16 cellular contexts compared by ENCODE assay signal in genomic region chr5:25107878-25108277, GRCh38.
"Had no signal": no experiment of that assay in that cellular context is flagged by ENCODE, and none has a peak within 500 bp of the region (broad histone marks: within the 10 kb centered on the region; RNA-seq: fewer than 3 reads in every experiment).

No MANE protein-coding gene starts in this region.

- H3K27me3 Mint-ChIP-seq: activated T-helper 17 cell treated with anti-CD3 and anti-CD28 coated beads, Interleukin-2, amount 50 U/mL, for 72 hours; stimulated activated naive CD8-positive, alpha-beta T cell treated with anti-CD3 and anti-CD28 coated beads, Interleukin-15, amount 100 ng/mL, for 72 hours had no signal

- ATAC-seq: activated CD4-positive, CD25-positive, alpha-beta regulatory T cell treated with anti-CD3 and anti-CD28 coated beads, Interleukin-2, amount 50 U/mL, for 24 hours; activated T-helper 17 cell treated with anti-CD3 and anti-CD28 coated beads, Interleukin-2, amount 50 U/mL, for 72 hours; gastroesophageal sphincter; left colon; psoas muscle; sciatic nerve; stimulated activated naive CD8-positive, alpha-beta T cell treated with anti-CD3 and anti-CD28 coated beads, Interleukin-15, amount 100 ng/mL, for 72 hours had no signal

- H3K27ac Mint-ChIP-seq: activated T-helper 17 cell treated with anti-CD3 and anti-CD28 coated beads, Interleukin-2, amount 50 U/mL, for 72 hours; stimulated activated naive CD8-positive, alpha-beta T cell treated with anti-CD3 and anti-CD28 coated beads, Interleukin-15, amount 100 ng/mL, for 72 hours; T-helper 2 cell treated with Interferon-gamma antibody and Interleukin-4, amounts not matched to agents 5 μg/mL and 100 μg/mL, for 36 hours had no signal

- H3K4me3 Mint-ChIP-seq: activated T-helper 17 cell treated with anti-CD3 and anti-CD28 coated beads, Interleukin-2, amount 50 U/mL, for 72 hours; stimulated activated naive CD8-positive, alpha-beta T cell treated with anti-CD3 and anti-CD28 coated beads, Interleukin-15, amount 100 ng/mL, for 72 hours; T-helper 2 cell treated with Interferon-gamma antibody and Interleukin-4, amounts not matched to agents 5 μg/mL and 100 μg/mL, for 36 hours had no signal

- H3K4me1 Mint-ChIP-seq: activated T-helper 17 cell treated with anti-CD3 and anti-CD28 coated beads, Interleukin-2, amount 50 U/mL, for 72 hours; stimulated activated naive CD8-positive, alpha-beta T cell treated with anti-CD3 and anti-CD28 coated beads, Interleukin-15, amount 100 ng/mL, for 72 hours had no signal

- H3K4me3 ChIP-seq: cardiac muscle cell, gastroesophageal sphincter, lung, psoas muscle, spleen, upper lobe of left lung had no signal

- FAIRE-seq: islet of Langerhans had no signal

- DNase-seq: activated naive CD4-positive, alpha-beta T cell treated with Interleukin-2 at 50 U/mL for 16 hours; anterior cingulate cortex; left colon; midbrain; psoas muscle; spleen; stimulated activated naive CD8-positive, alpha-beta T cell treated with anti-CD3 and anti-CD28 coated beads, Interleukin-15, amount 100 ng/mL, for 72 hours; upper lobe of left lung had no signal
